17 cellular contexts compared by ENCODE assay signal in genomic region chr17:78204387-78205123, GRCh38. TPM values are rescaled to one million over a fixed set of nuclear protein-coding genes. Genes with fewer than 3 reads are reported as not detected.
DNase-seq lines count a peak whose midpoint lies in the region; ATAC-seq and TF ChIP-seq lines count a peak whose summit lies in the region.
"Had no signal": no experiment of that assay in that cellular context is flagged by ENCODE, and none has a peak within 500 bp of the region (broad histone marks: within the 10 kb centered on the region; RNA-seq: fewer than 3 reads in every experiment).

No MANE protein-coding gene starts in this region.

- ATAC-seq in left colon (peak; percentile 23), aorta (ENCODE audit: low FRiP score) (peak; percentile 7)

- WGBS in aorta, 2 donors = 94 to 95% methylated on average over 22 of the region's 22 CpGs

- CTCF ChIA-PET in RWPE1 (lab: Yijun Ruan, JAX) = interaction anchor here (0.7 kb wide), 1 partner anchor 156 kb away, joined by 4 read pairs; no protein-coding TSS in a partner anchor

- H3K4me1 ChIP-seq in aorta (ENCODE audit: control insufficient read depth in 1 of 2, insufficient read depth in 2 of 2, low read length in 2 of 2) = no peaks in the 10 kb centered on the region
- H3K4me1 ChIP-seq: HAP-1 had no signal

- no peaks in the 10 kb centered on the region for H3K36me3 ChIP-seq in aorta (ENCODE audit: control insufficient read depth in 1 of 2, insufficient read depth in 2 of 2, low read length in 1 of 2)
- H3K36me3 ChIP-seq: HAP-1 had no signal

- TF ChIP-seq CTCF in RWPE1 (conservative IDR thresholded peaks at IDR 0.05; ENCODE audit: low read depth) = no peak

- intact Hi-C loops in left colon (cut with DNase I, micrococcal nuclease) = no loop called here
- intact Hi-C loops in aorta (cut with DNase I) = no loop called here

- DNase-seq in RWPE1 (ENCODE audit: low spot score) (no peak), left colon (no peak), aorta (no peak), ecto neural progenitor cell (ENCODE audit: low spot score) (no peak), activated gamma-delta T cell treated with Interleukin-2 at 50 U/mL for 16 hours (no peak)
- DNase-seq: AML-193, GM23248, KBM-7, NCI-H1694 treated with DMSO at 0.1 percent for 48 hours, NCI-H510A, NCI-H82, OCI-M1, SHP77 treated with DMSO at 0.1 percent for 48 hours, SK-N-SH had no signal

- POLR2A ChIA-PET in RWPE1 (lab: Yijun Ruan, JAX; ENCODE audit: low non-redundant PET) = no interaction called here

- 0 out of 2 replicates have a peak overlapping the region, but pooled peaks have one; percentile 4 for H3K27ac ChIP-seq in RWPE1
- H3K27ac ChIP-seq in aorta (ENCODE audit: low read depth in 1 of 2, low read length in 2 of 2) = no peak overlapping the region
- H3K27ac ChIP-seq: C4-2B, GM23248 had no signal

- no peaks in the 10 kb centered on the region for H3K27me3 ChIP-seq in aorta (ENCODE audit: control insufficient read depth in 1 of 2, insufficient read depth in 2 of 2, low read length in 1 of 2)

- no peaks in the 10 kb centered on the region for H3K9me3 ChIP-seq in aorta (ENCODE audit: control insufficient read depth, low read length)
- H3K9me3 ChIP-seq: HAP-1, SK-N-SH had no signal

- no peak overlapping the region for H3K4me3 ChIP-seq in aorta (ENCODE audit: low read length in 2 of 2)
- H3K4me3 ChIP-seq: GM23248, HAP-1 had no signal

RNA-seq across cellular contexts. Expression of gene BIRC5, which starts 9.5 kb away (rescaled TPM):
- total RNA-seq in left colon (10 to 100 TPM in 1 of 2 donors, 1 to 10 TPM in 1; 3.4 to 10.1 TPM), aorta (1 to 10 TPM in 1 of 2 donors, under 1 TPM in 1; 0.65 to 2.8 TPM)
- 1 to 10 TPM in 1 of 2 donors, under 1 TPM in 1; 0.10 to 3.4 TPM for polyA plus RNA-seq in aorta

RNA-seq across cellular contexts. Expression of gene AFMID, which starts 17.4 kb away (rescaled TPM):
- total RNA-seq in left colon = 10 to 100 TPM; 26.7 to 33.2 TPM
- total RNA-seq in aorta = 10 to 100 TPM; 18.1 to 36.5 TPM
- 10 to 100 TPM; 22.2 to 45.4 TPM for polyA plus RNA-seq in aorta

RNA-seq across cellular contexts. Expression of gene TK1, which starts 17.7 kb away (rescaled TPM):
- total RNA-seq in left colon = 10 to 100 TPM; 14.8 to 24.9 TPM
- total RNA-seq in aorta = 1 to 10 TPM; 2.4 to 3.8 TPM
- polyA plus RNA-seq in aorta = 1 to 10 TPM; 1.1 to 2.7 TPM

RNA-seq across cellular contexts. Expression of gene TMEM235, which starts 26.9 kb away (rescaled TPM):
- total RNA-seq in left colon (not detected), aorta (not detected)
- not detected for polyA plus RNA-seq in aorta
- total RNA-seq: GM23248, RPMI7951 had no signal
- polyA plus RNA-seq: GM23248, SK-N-SH had no signal

RNA-seq across cellular contexts. Expression of gene SYNGR2, which starts 36.2 kb away (rescaled TPM):
- total RNA-seq in left colon (100 to 1,000 TPM; 173 to 188 TPM), aorta (10 to 100 TPM; 67.7 to 69.9 TPM)
- 10 to 100 TPM; 49.0 to 91.9 TPM for polyA plus RNA-seq in aorta
